Comparison of ENCODE assay signal across 1 cellular context in genomic region chr1:88697503-88697902, GRCh38.
TF ChIP-seq lines count a peak whose summit lies in the region.

No MANE protein-coding gene starts in this region.

TF ChIP-seq in IMR-90, 13 proteins besides CTCF, POLR2A, EP300 and RAD21 (continued from another document):
- TF ChIP-seq CEBPB (IDR thresholded peaks at IDR 0.05; ENCODE audit: low read depth, low read length) (no peak), MAZ (IDR thresholded peaks at IDR 0.05; ENCODE audit: borderline replicate concordance, low read depth, low read length) (no peak), ELK1 (IDR thresholded peaks at IDR 0.05; ENCODE audit: borderline replicate concordance, low read depth, low read length) (no peak)
